9 cellular contexts compared by ENCODE assay signal in genomic region chr1:149792912-149793521, GRCh38. TPM values are rescaled to one million over a fixed set of nuclear protein-coding genes. Genes with fewer than 3 reads are reported as not detected.
DNase-seq lines count a peak whose midpoint lies in the region; ATAC-seq, FAIRE-seq and TF ChIP-seq lines count a peak whose summit lies in the region.
"Not testable (repeated sequence)": the region's sequence is repeated elsewhere in the genome, so short reads cannot be mapped to it uniquely, and the experiment has no call there.
"Had no signal": no experiment of that assay in that cellular context is flagged by ENCODE, and none has a peak within 500 bp of the region (broad histone marks: within the 10 kb centered on the region; RNA-seq: fewer than 3 reads in every experiment).

No MANE protein-coding gene starts in this region.

- not testable (repeated sequence) for TF ChIP-seq EP300 in gastroesophageal sphincter (IDR thresholded peaks at IDR 0.05)

- peak overlapping the region; percentile 59 to 86 for H3K4me3 ChIP-seq in gastroesophageal sphincter
- H3K4me3 ChIP-seq in neuronal stem cell (ENCODE audit: low read length in 2 of 2) = peak overlapping the region; percentile 48 to 69

- not testable (repeated sequence) for H3K14ac ChIP-seq in neuronal stem cell (ENCODE audit: low read length)

- peak overlapping the region; percentile 88 for H2AFZ ChIP-seq in neuronal stem cell (ENCODE audit: low read length)

- not testable (repeated sequence) for H3K4me1 ChIP-seq in gastroesophageal sphincter; neuronal stem cell (ENCODE audit: control insufficient read depth in 2 of 2, insufficient read depth in 1 of 2, low read depth in 1 of 2, low read length in 2 of 2)

- not testable (repeated sequence) for H2AK5ac ChIP-seq in neuronal stem cell (ENCODE audit: low read depth, low read length)

- peak; percentile 91 for ATAC-seq in gastroesophageal sphincter
- peak; percentile 94 for ATAC-seq in stimulated activated naive CD8-positive, alpha-beta T cell treated with anti-CD3 and anti-CD28 coated beads, Interleukin-15, Interleukin-2, amounts not matched to agents 100 U/mL and 50 U/mL, for 24 hours

- H2BK5ac ChIP-seq in neuronal stem cell (ENCODE audit: low read length) = not testable (repeated sequence)

- not testable (repeated sequence) for H4K8ac ChIP-seq in neuronal stem cell (ENCODE audit: low read depth, low read length)

- not testable (repeated sequence) for H3K23ac ChIP-seq in neuronal stem cell (ENCODE audit: low read depth, low read length, poor library complexity)

- H4K91ac ChIP-seq in neuronal stem cell (ENCODE audit: low read depth, low read length, poor library complexity) = not testable (repeated sequence)

- H3K4me2 ChIP-seq in neuronal stem cell (ENCODE audit: insufficient read depth, low read length, poor library complexity, severe bottlenecking) = peak overlapping the region; percentile 49

- not testable (repeated sequence) for H3K9me3 ChIP-seq in gastroesophageal sphincter; neuronal stem cell (replicated peaks in 1 of 2; ENCODE audit: control insufficient read depth in 2 of 2, insufficient read depth in 1 of 2, low read depth in 1 of 2, low read length in 2 of 2)

- not testable (repeated sequence) for H3K4ac ChIP-seq in neuronal stem cell (ENCODE audit: low read length)

- TF ChIP-seq CTCF in gastroesophageal sphincter (IDR thresholded peaks at IDR 0.05) = peak; percentile 34 to 95 (median 72)

- H3K27me3 ChIP-seq in gastroesophageal sphincter; neuronal stem cell (ENCODE audit: control insufficient read depth in 3 of 3, insufficient read depth in 3 of 3, low read depth in 1 of 3, low read length in 3 of 3): not testable (repeated sequence)

- not testable (repeated sequence) for H3K36me3 ChIP-seq in gastroesophageal sphincter; neuronal stem cell (replicated peaks in 1 of 2; ENCODE audit: control insufficient read depth in 2 of 2, insufficient read depth in 2 of 2, low read length in 2 of 2)

- H3K9ac ChIP-seq in neuronal stem cell (ENCODE audit: low read depth, low read length, poor library complexity) = not testable (repeated sequence)

- H3K27ac ChIP-seq in gastroesophageal sphincter = peak overlapping the region; percentile 83 to 91 (median 86)
- H3K27ac ChIP-seq in neuronal stem cell (replicated peaks; ENCODE audit: low read length) = not testable (repeated sequence)

- H2BK12ac ChIP-seq in neuronal stem cell (ENCODE audit: low read length) = not testable (repeated sequence)

- WGBS in gastroesophageal sphincter (ENCODE audit: low coverage in 1 of 2), 2 donors = 10% methylated on average over 2 of the region's 52 CpGs; no CpG with 5 or more reads in 1 of the 2 donors
- no CpG with 5 or more reads among the region's 52 CpGs for WGBS in neuronal stem cell (ENCODE audit: extremely low coverage in 2 of 2, insufficient read length in 2 of 2, insufficient replicate concordance in 1 of 2), 2 donors

- TF ChIP-seq POLR2A in H54 (IDR thresholded peaks at IDR 0.05; ENCODE audit: low read depth, low read length); gastroesophageal sphincter (IDR thresholded peaks at IDR 0.05): not testable (repeated sequence)

- not testable (repeated sequence) for H2BK15ac ChIP-seq in neuronal stem cell (ENCODE audit: low read length)

- H2BK120ac ChIP-seq in neuronal stem cell (ENCODE audit: low read depth, low read length) = not testable (repeated sequence)

- not testable (repeated sequence) for FAIRE-seq in H54 (lab: Jason Lieb, UNC)

- not testable (repeated sequence) for H3K79me1 ChIP-seq in neuronal stem cell (ENCODE audit: low read depth, low read length)

- DNase-seq in EH (ENCODE audit: low read depth) (peak; percentile 48), H54 (ENCODE audit: insufficient read length, low spot score) (peak; percentile 20), LHCN-M2 (ENCODE audit: low read depth) (peak; percentile 23), SHP77 (lab: John Stamatoyannopoulos, UW) (peak; percentile 82 to 88), activated gamma-delta T cell treated with Interleukin-2 at 50 U/mL for 16 hours (peak; percentile 71), neuronal stem cell (ENCODE audit: low spot score) (peak; percentile 65)
- DNase-seq in stimulated activated naive CD8-positive, alpha-beta T cell treated with anti-CD3 and anti-CD28 coated beads, Interleukin-15, Interleukin-2, amounts not matched to agents 100 U/mL and 50 U/mL, for 24 hours = peak; percentile 82

- not testable (repeated sequence) for H3K18ac ChIP-seq in neuronal stem cell (ENCODE audit: low read length)

RNA-seq across cellular contexts. Expression of gene FCGR1A, which starts 10.5 kb away (rescaled TPM):
- total RNA-seq in LHCN-M2 (2014; rRNA removed) (not detected in 2 replicates), gastroesophageal sphincter (10 to 100 TPM in 1 of 4 donors, 1 to 10 TPM in 1, under 1 TPM in 1, not detected in 1; 0.39 to 21.4 (median 8.6) TPM)
- polyA plus RNA-seq in LHCN-M2 (2012) = not detected
- not detected for polyA plus RNA-seq in neuronal stem cell (2013, experiment 1 of 2)
- not detected for polyA plus RNA-seq in neuronal stem cell (2013, experiment 2 of 2)
- total RNA-seq: T-helper 2 cell treated with Interferon-gamma antibody and Interleukin-4, amounts not matched to agents 100 ng/mL and 5 ng/mL, for 36 hours had no signal

Comparison
In these comparisons a context has a peak if more than half of its experiments do, and no peak if none do; other contexts are left out.
1. DNase-seq: peak in every context shown above with its lines; median percentile 85 in SHP77; 82 in stimulated activated naive CD8-positive, alpha-beta T cell treated with anti-CD3 and anti-CD28 coated beads, Interleukin-15, Interleukin-2, amounts not matched to agents 100 U/mL and 50 U/mL, for 24 hours; 71 in activated gamma-delta T cell treated with Interleukin-2 at 50 U/mL for 16 hours; 65 in neuronal stem cell; 48 in EH; 23 in LHCN-M2; 20 in H54.